ENCODE assay signal across 12 cellular contexts in genomic region chr2:36562245-36562644, GRCh38. TPM values are rescaled to one million over a fixed set of nuclear protein-coding genes. Genes with fewer than 3 reads are reported as not detected.
DNase-seq lines count a peak whose midpoint lies in the region; ATAC-seq, FAIRE-seq and TF ChIP-seq lines count a peak whose summit lies in the region.
"Had no signal": no experiment of that assay in that cellular context is flagged by ENCODE, and none has a peak within 500 bp of the region (broad histone marks: within the 10 kb centered on the region; RNA-seq: fewer than 3 reads in every experiment).

No MANE protein-coding gene starts in this region.

- peaks cover 4 to 8% of the 10 kb centered on the region in 2 donors for H3K4me1 Mint-ChIP-seq in immature natural killer cell

- no peak for TF ChIP-seq EP300 in A549 (IDR thresholded peaks at IDR 0.05)

- in situ Hi-C loops in IMR-90 (cut with MboI; ENCODE audit: low sequenced_read_pairs), result no loop called here
- in situ Hi-C loops in mammary epithelial cell (cut with MboI; ENCODE audit: low sequenced_read_pairs in 2 of 2), result no loop called here

- CTCF ChIA-PET in A549 (lab: Yijun Ruan, JAX), result interaction anchor here (2.1 to 8.4 kb wide), 2 partner anchors 102 to 209 kb away, joined by 5 to 35 read pairs; no protein-coding TSS in a partner anchor
- CTCF ChIA-PET in IMR-90 (lab: Yijun Ruan, JAX), result interaction anchor here (0.9 to 1.2 kb wide), 2 partner anchors 18 to 110 kb away, joined by 3 read pairs; no protein-coding TSS in a partner anchor
- CTCF ChIA-PET in mammary epithelial cell (lab: Charles Lee; ENCODE audit: low non-redundant PET), result no interaction called here

- H2BK120ac ChIP-seq in IMR-90 (ENCODE audit: low read depth, low read length), result peak overlapping the region; percentile 92

- peak in 1 of 2 experiments; percentile 38; a peak in 2 of 6 replicates for ATAC-seq in A549
- ATAC-seq in IMR-90 (ENCODE audit: low read depth), result peak; percentile 56
- peak; percentile 59 for ATAC-seq in left lung
- ATAC-seq in HG02798 (IDR thresholded peaks at IDR 0.05; ENCODE audit: poor library complexity, unreplicated experiment), result no peak

- H2BK5ac ChIP-seq in IMR-90 (ENCODE audit: low read depth, low read length, poor library complexity, severe bottlenecking), result peak overlapping the region; percentile 96

- H4K20me1 ChIP-seq in IMR-90 (ENCODE audit: insufficient read depth, low read length), result no peaks in the 10 kb centered on the region
- H4K20me1 ChIP-seq in mammary epithelial cell (ENCODE audit: insufficient read depth, low read length), result no peaks in the 10 kb centered on the region

- peaks cover 13% of the 10 kb centered on the region for H3K9me1 ChIP-seq in IMR-90 (ENCODE audit: insufficient read depth, low read length)

- H2AK5ac ChIP-seq in IMR-90 (ENCODE audit: low read depth, low read length), result peak overlapping the region; percentile 96

- H3K18ac ChIP-seq in IMR-90 (ENCODE audit: low read depth, low read length), result peak overlapping the region; percentile 100

- peak overlapping the region; percentile 88 for H2BK20ac ChIP-seq in IMR-90 (ENCODE audit: low read depth, low read length)

- H3K27ac ChIP-seq in A549 (peak overlapping the region; percentile 84 to 88), IMR-90 (ENCODE audit: insufficient read depth, low read length) (peak overlapping the region; percentile 86), mammary epithelial cell (ENCODE audit: insufficient read depth, low read depth, low read length) (peak overlapping the region; percentile 82), left lung (peak overlapping the region; percentile 63 to 79)

- peak overlapping the region; percentile 14; the same call in 1 of the 3 replicates for H3K4me3 ChIP-seq in A549
- peak overlapping the region; percentile 9; the same call in 1 of the 2 replicates for H3K4me3 ChIP-seq in IMR-90 (ENCODE audit: insufficient read depth, low read depth, low read length)
- H3K4me3 ChIP-seq in mammary epithelial cell (replicated peaks in 1 of 3; ENCODE audit: insufficient read depth in 1 of 3, low read depth in 2 of 3, low read length in 3 of 3), result no peak overlapping the region
- no peak overlapping the region for H3K4me3 ChIP-seq in left lung
- H3K4me3 ChIP-seq: testis had no signal

- H3K4me2 ChIP-seq in A549 (peak overlapping the region; percentile 81), IMR-90 (ENCODE audit: low read depth, low read length) (peak overlapping the region; percentile 98), mammary epithelial cell (ENCODE audit: insufficient read depth, low read depth, low read length) (peak overlapping the region; percentile 79)

- no TSS peak for BruUV-seq in IMR-90 (replicated peaks; lab: Mats Ljungman, UMichigan)
- no TSS peak for BruUV-seq in mammary epithelial cell (replicated peaks; lab: Mats Ljungman, UMichigan)

- H3K9me3 ChIP-seq in A549 (no peaks in the 10 kb centered on the region), IMR-90 (ENCODE audit: control insufficient read depth, insufficient read depth, low read length) (no peaks in the 10 kb centered on the region), mammary epithelial cell (replicated peaks; ENCODE audit: insufficient read depth, low read length) (no peaks in the 10 kb centered on the region), left lung (no peaks in the 10 kb centered on the region)
- H3K9me3 ChIP-seq: testis had no signal

- no peak overlapping the region for H3K4me3 Mint-ChIP-seq in immature natural killer cell
- H3K4me3 Mint-ChIP-seq: central memory CD8-positive, alpha-beta T cell; nephron progenitor cell had no signal

- H3K36me3 ChIP-seq in IMR-90 (ENCODE audit: control insufficient read depth, insufficient read depth, low read length) (peaks cover 14% of the 10 kb centered on the region), mammary epithelial cell (ENCODE audit: insufficient read depth, low read length) (peaks cover 2% of the 10 kb centered on the region), left lung (peaks cover 0 to 20% of the 10 kb centered on the region in 2 donors)

- peaks cover 70% of the 10 kb centered on the region for H3K4me1 ChIP-seq in A549
- H3K4me1 ChIP-seq in IMR-90 (ENCODE audit: control insufficient read depth, insufficient read depth, low read length), result peaks cover 24% of the 10 kb centered on the region
- H3K4me1 ChIP-seq in mammary epithelial cell (ENCODE audit: insufficient read depth, low read length), result peaks cover 45% of the 10 kb centered on the region
- H3K4me1 ChIP-seq in left lung, result peaks cover 14 to 44% of the 10 kb centered on the region in 2 donors

- peak overlapping the region; percentile 79 for H3K14ac ChIP-seq in IMR-90 (replicated peaks; ENCODE audit: low read depth, low read length)

- no peak overlapping the region for H2AK9ac ChIP-seq in IMR-90 (replicated peaks; ENCODE audit: low read depth, low read length, poor library complexity)

- peak overlapping the region; percentile 98; the same call in 1 of the 2 replicates for H4K5ac ChIP-seq in IMR-90 (ENCODE audit: low read depth, low read length)

- H3K36me3 Mint-ChIP-seq in immature natural killer cell, result peaks cover 18 to 47% (median 26%) of the 10 kb centered on the region in 3 donors

- intact Hi-C loops in IMR-90 (cut with micrococcal nuclease), result no loop called here
- intact Hi-C loops in mammary epithelial cell (cut with micrococcal nuclease), result no loop called here
- intact Hi-C loops in left lung (cut with DNase I), result no loop called here

- H3K79me2 ChIP-seq in mammary epithelial cell (ENCODE audit: insufficient read depth, low read length), result peaks cover 52% of the 10 kb centered on the region

- peak overlapping the region; percentile 96 for H3K56ac ChIP-seq in IMR-90 (ENCODE audit: extremely low read depth, insufficient read depth, low read length)

- TF ChIP-seq CTCF in A549 (IDR thresholded peaks at IDR 0.05) (no peak), IMR-90 (conservative IDR thresholded peaks at IDR 0.05; ENCODE audit: low read depth, low read length) (no peak), mammary epithelial cell (conservative IDR thresholded peaks at IDR 0.05 in 1 of 2, IDR thresholded peaks at IDR 0.05 in 1 of 2; ENCODE audit: extremely low read depth in 1 of 2, insufficient read depth in 1 of 2, low read depth in 1 of 2, low read length in 2 of 2) (no peak), left lung (IDR thresholded peaks at IDR 0.05) (no peak)

- 10% methylated on average over 1 of the region's 1 CpG for WGBS in A549 (ENCODE audit: missing lambda C conversion rate)
- no CpG with 5 or more reads among the region's 1 CpG for WGBS in IMR-90 (ENCODE audit: extremely low coverage in 2 of 2, insufficient read length in 1 of 2), 2 experiments
- WGBS in mammary epithelial cell (ENCODE audit: low coverage, missing lambda C conversion rate), result 74% methylated on average over 1 of the region's 1 CpG

- H3K9me3 Mint-ChIP-seq in immature natural killer cell, result no peaks in the 10 kb centered on the region
- H3K9me3 Mint-ChIP-seq: central memory CD8-positive, alpha-beta T cell; nephron progenitor cell had no signal

- no peak for TF ChIP-seq POLR2A in A549 (IDR thresholded peaks at IDR 0.05; ENCODE audit: low read length)
- TF ChIP-seq POLR2A in IMR-90 (IDR thresholded peaks at IDR 0.05; ENCODE audit: low read depth, low read length), result no peak
- TF ChIP-seq POLR2A in H54 (IDR thresholded peaks at IDR 0.05; ENCODE audit: low read depth, low read length), result no peak

- POLR2A ChIA-PET in A549 (lab: Yijun Ruan, JAX) (interaction anchor here (1.3 kb wide), 1 partner anchor 36 kb away, joined by 6 read pairs; the partner anchor contains the start of gene FEZ2), IMR-90 (lab: Charles Lee; ENCODE audit: unreplicated experiment) (no interaction called here)

- DNase-seq in A549 (ENCODE audit: low read depth in 1 of 2, low spot score in 1 of 2) (peak in 1 of 2 experiments; percentile 49), IMR-90 (peak; percentile 79), mammary epithelial cell (no peak), left lung (no peak), H54 (ENCODE audit: insufficient read length, low spot score) (no peak), immature natural killer cell (no peak), HK-2 (ENCODE audit: unreplicated experiment) (no peak)
- DNase-seq: NCI-H1694, nephron progenitor cell, testis had no signal

- H4K8ac ChIP-seq in IMR-90 (ENCODE audit: low read depth in 2 of 2, low read length in 2 of 2), result peak overlapping the region; percentile 87 to 94

- H2AFZ ChIP-seq in IMR-90 (replicated peaks; ENCODE audit: low read length, poor library complexity) (no peak overlapping the region), mammary epithelial cell (ENCODE audit: low read depth, low read length) (no peak overlapping the region)

- peaks cover 0 to 4% (median 2%) of the 10 kb centered on the region in 3 donors for H3K27me3 Mint-ChIP-seq in immature natural killer cell (ENCODE audit: low read depth in 3 of 3)
- H3K27me3 Mint-ChIP-seq: central memory CD8-positive, alpha-beta T cell had no signal

- H3K9ac ChIP-seq in IMR-90 (ENCODE audit: low read depth, low read length) (peak overlapping the region; percentile 85; the same call in 1 of the 2 replicates), mammary epithelial cell (ENCODE audit: insufficient read depth, low read length) (no peak overlapping the region)

- dilution Hi-C loops in IMR-90 (cut with HindIII; ENCODE audit: low sequenced_read_pairs, unreplicated experiment) (no loop called here), mammary epithelial cell (cut with HindIII; ENCODE audit: low sequenced_read_pairs) (no loop called here)

- H3K27me3 ChIP-seq in IMR-90 (ENCODE audit: control insufficient read depth, insufficient read depth, low read length), result no peaks in the 10 kb centered on the region
- H3K27me3 ChIP-seq in mammary epithelial cell (ENCODE audit: insufficient read depth, low read length), result no peaks in the 10 kb centered on the region
- H3K27me3 ChIP-seq in left lung, result no peaks in the 10 kb centered on the region
- H3K27me3 ChIP-seq: testis had no signal

- peak overlapping the region; percentile 60; the same call in 1 of the 2 replicates for H3K4ac ChIP-seq in IMR-90 (ENCODE audit: low read depth, low read length)

- no peak for TF ChIP-seq RAD21 in A549 (conservative IDR thresholded peaks at IDR 0.05 in 1 of 2, IDR thresholded peaks at IDR 0.05 in 1 of 2)
- TF ChIP-seq RAD21 in IMR-90 (IDR thresholded peaks at IDR 0.05; ENCODE audit: low read length), result no peak

- FAIRE-seq in A549 (lab: Jason Lieb, UNC), result no peak
- no peak for FAIRE-seq in H54 (lab: Jason Lieb, UNC)

- peak overlapping the region; percentile 99 for H4K91ac ChIP-seq in IMR-90 (ENCODE audit: insufficient read depth, low read depth, low read length)

- H3K27ac Mint-ChIP-seq in immature natural killer cell, result no peak overlapping the region

- H2BK15ac ChIP-seq in IMR-90 (ENCODE audit: low read depth, low read length), result peak overlapping the region; percentile 92

- peak overlapping the region; percentile 32 for H3K23ac ChIP-seq in IMR-90 (ENCODE audit: low read depth, low read length)

- H3K79me1 ChIP-seq in IMR-90 (ENCODE audit: low read depth in 1 of 2, low read length in 2 of 2), result peaks cover 34 to 50% of the 10 kb centered on the region in 2 experiments

RNA-seq across cellular contexts. Expression of gene FEZ2, which starts 35.7 kb away (rescaled TPM):
- 92.1 and 124 TPM in 2 replicates for polyA plus RNA-seq in A549 (2011; rRNA removed)
- 23.9 and 28.0 TPM in 2 replicates for polyA plus RNA-seq in A549 (2012; cell fraction: cytosol; rRNA removed)
- 11.2 and 21.3 TPM in 2 replicates for polyA plus RNA-seq in A549 (2012; cell fraction: nucleus; rRNA removed)
- 52.5 to 64.4 TPM (median 56.5 TPM) in 3 replicates for polyA plus RNA-seq in A549 (2017; fragmentation: RNase III; extraction: RNeasy Plus Mini Kit Qiagen cat#74134 plus additional on column Dnase treatment)
- polyA minus RNA-seq in A549 (2011; rRNA and poly(A)+ RNA removed), result 19.5 and 20.3 TPM in 2 replicates
- total RNA-seq in IMR-90 (2012; rRNA removed), result 19.4 and 43.3 TPM in 2 replicates
- polyA plus RNA-seq in IMR-90 (2012; rRNA removed), result 31.6 and 32.4 TPM in 2 replicates
- polyA plus RNA-seq in IMR-90 (2012; cell fraction: cytosol; rRNA removed), result 5.2 and 11.4 TPM in 2 replicates
- polyA plus RNA-seq in IMR-90 (2012; cell fraction: nucleus; rRNA removed; ENCODE audit: low replicate concordance), result 1.9 and 13.6 TPM in 2 replicates
- total RNA-seq in mammary epithelial cell, result 10 to 100 TPM; 34.3 to 42.0 TPM
- polyA plus RNA-seq in mammary epithelial cell, result 20.0 TPM
- 36.3 TPM for polyA minus RNA-seq in mammary epithelial cell
- total RNA-seq in left lung, result 10 to 100 TPM; 47.5 to 53.2 TPM
- polyA plus RNA-seq in immature natural killer cell, result 1 to 10 TPM; 2.5 to 6.8 (median 2.8) TPM

Comparison
In these comparisons a context has a peak if more than half of its experiments do, and no peak if none do; other contexts are left out.
1. H3K4me3 ChIP-seq: peak in A549 (single experiment) and IMR-90 (single experiment); none in mammary epithelial cell (0 of 3) and left lung (0 of 2).
2. Peak in every context shown above with its lines, with median percentiles within 50 percentile points of each other: H3K27ac ChIP-seq and H3K4me2 ChIP-seq.